1 cellular context compared by ENCODE assay signal in genomic region chr14:105274600-105274999, GRCh38.
TF ChIP-seq lines count a peak whose summit lies in the region.

No MANE protein-coding gene starts in this region.

TF ChIP-seq in HEK293, 187 proteins besides CTCF, POLR2A, EP300 and RAD21 (continued from another document):
- no peak for TF ChIP-seq PRDM6 (tag by site-specific recombination; IDR thresholded peaks at IDR 0.05)
- TF ChIP-seq ZNF473 (tag by site-specific recombination; IDR thresholded peaks at IDR 0.05) = no peak
